ENCODE assay signal across 1 cellular context in genomic region chr17:64320613-64321553, GRCh38.
TF ChIP-seq lines count a peak whose summit lies in the region.

No MANE protein-coding gene starts in this region.

TF ChIP-seq in GM12878, 131 proteins besides CTCF, POLR2A, EP300 and RAD21 (continued from another document):
- TF ChIP-seq, protein P1, sequence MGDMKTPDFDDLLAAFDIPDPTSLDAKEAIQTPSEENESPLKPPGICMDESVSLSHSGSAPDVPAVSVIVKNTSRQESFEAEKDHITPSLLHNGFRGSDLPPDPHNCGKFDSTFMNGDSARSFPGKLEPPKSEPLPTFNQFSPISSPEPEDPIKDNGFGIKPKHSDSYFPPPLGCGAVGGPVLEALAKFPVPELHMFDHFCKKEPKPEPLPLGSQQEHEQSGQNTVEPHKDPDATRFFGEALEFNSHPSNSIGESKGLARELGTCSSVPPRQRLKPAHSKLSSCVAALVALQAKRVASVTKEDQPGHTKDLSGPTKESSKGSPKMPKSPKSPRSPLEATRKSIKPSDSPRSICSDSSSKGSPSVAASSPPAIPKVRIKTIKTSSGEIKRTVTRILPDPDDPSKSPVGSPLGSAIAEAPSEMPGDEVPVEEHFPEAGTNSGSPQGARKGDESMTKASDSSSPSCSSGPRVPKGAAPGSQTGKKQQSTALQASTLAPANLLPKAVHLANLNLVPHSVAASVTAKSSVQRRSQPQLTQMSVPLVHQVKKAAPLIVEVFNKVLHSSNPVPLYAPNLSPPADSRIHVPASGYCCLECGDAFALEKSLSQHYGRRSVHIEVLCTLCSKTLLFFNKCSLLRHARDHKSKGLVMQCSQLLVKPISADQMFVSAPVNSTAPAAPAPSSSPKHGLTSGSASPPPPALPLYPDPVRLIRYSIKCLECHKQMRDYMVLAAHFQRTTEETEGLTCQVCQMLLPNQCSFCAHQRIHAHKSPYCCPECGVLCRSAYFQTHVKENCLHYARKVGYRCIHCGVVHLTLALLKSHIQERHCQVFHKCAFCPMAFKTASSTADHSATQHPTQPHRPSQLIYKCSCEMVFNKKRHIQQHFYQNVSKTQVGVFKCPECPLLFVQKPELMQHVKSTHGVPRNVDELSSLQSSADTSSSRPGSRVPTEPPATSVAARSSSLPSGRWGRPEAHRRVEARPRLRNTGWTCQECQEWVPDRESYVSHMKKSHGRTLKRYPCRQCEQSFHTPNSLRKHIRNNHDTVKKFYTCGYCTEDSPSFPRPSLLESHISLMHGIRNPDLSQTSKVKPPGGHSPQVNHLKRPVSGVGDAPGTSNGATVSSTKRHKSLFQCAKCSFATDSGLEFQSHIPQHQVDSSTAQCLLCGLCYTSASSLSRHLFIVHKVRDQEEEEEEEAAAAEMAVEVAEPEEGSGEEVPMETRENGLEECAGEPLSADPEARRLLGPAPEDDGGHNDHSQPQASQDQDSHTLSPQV (IDR thresholded peaks at IDR 0.05) = no peak
- TF ChIP-seq MYC (IDR thresholded peaks at IDR 0.05; ENCODE audit: insufficient read depth, insufficient read length, insufficient replicate concordance, low read length, severe bottlenecking) = no peak
- peak in 1 of 2 experiments; percentile 83; a peak in 1 of 4 replicates for TF ChIP-seq ETV6 (conservative IDR thresholded peaks at IDR 0.05 in 1 of 2, IDR thresholded peaks at IDR 0.05 in 1 of 2; ENCODE audit: borderline replicate concordance in 1 of 2, low read depth in 1 of 2)
- no peak for TF ChIP-seq CREM (IDR thresholded peaks at IDR 0.05; ENCODE audit: low read depth)
- TF ChIP-seq JUNB (IDR thresholded peaks at IDR 0.05) = no peak
- TF ChIP-seq, protein P2, sequence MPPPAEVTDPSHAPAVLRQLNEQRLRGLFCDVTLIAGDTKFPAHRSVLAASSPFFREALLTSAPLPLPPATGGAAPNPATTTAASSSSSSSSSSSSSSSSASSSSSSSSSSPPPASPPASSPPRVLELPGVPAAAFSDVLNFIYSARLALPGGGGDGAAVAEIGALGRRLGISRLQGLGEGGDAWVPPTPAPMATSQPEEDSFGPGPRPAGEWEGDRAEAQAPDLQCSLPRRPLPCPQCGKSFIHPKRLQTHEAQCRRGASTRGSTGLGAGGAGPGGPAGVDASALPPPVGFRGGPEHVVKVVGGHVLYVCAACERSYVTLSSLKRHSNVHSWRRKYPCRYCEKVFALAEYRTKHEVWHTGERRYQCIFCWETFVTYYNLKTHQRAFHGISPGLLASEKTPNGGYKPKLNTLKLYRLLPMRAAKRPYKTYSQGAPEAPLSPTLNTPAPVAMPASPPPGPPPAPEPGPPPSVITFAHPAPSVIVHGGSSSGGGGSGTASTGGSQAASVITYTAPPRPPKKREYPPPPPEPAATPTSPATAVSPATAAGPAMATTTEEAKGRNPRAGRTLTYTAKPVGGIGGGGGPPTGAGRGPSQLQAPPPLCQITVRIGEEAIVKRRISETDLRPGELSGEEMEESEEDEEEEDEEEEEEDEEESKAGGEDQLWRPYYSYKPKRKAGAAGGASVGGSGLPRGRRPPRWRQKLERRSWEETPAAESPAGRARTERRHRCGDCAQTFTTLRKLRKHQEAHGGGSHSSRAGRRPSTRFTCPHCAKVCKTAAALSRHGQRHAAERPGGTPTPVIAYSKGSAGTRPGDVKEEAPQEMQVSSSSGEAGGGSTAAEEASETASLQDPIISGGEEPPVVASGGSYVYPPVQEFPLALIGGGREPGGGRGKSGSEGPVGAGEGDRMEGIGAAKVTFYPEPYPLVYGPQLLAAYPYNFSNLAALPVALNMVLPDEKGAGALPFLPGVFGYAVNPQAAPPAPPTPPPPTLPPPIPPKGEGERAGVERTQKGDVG (CRISPR knock-in tag; IDR thresholded peaks at IDR 0.05) = no peak
- no peak; the same call in 1 of the 2 replicates for TF ChIP-seq ZBTB33 (IDR thresholded peaks at IDR 0.05)
- no peak for TF ChIP-seq ZBTB11 (CRISPR knock-in tag; IDR thresholded peaks at IDR 0.05)
- TF ChIP-seq, protein P3, sequence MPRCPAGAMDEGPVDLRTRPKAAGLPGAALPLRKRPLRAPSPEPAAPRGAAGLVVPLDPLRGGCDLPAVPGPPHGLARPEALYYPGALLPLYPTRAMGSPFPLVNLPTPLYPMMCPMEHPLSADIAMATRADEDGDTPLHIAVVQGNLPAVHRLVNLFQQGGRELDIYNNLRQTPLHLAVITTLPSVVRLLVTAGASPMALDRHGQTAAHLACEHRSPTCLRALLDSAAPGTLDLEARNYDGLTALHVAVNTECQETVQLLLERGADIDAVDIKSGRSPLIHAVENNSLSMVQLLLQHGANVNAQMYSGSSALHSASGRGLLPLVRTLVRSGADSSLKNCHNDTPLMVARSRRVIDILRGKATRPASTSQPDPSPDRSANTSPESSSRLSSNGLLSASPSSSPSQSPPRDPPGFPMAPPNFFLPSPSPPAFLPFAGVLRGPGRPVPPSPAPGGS (IDR thresholded peaks at IDR 0.05; ENCODE audit: borderline replicate concordance, insufficient read depth, low read depth, low read length, poor library complexity, severe bottlenecking) = no peak
- no peak for TF ChIP-seq ZNF622 (IDR thresholded peaks at IDR 0.05)
- TF ChIP-seq IRF3 (IDR thresholded peaks at IDR 0.05) = no peak
- TF ChIP-seq, protein P4, sequence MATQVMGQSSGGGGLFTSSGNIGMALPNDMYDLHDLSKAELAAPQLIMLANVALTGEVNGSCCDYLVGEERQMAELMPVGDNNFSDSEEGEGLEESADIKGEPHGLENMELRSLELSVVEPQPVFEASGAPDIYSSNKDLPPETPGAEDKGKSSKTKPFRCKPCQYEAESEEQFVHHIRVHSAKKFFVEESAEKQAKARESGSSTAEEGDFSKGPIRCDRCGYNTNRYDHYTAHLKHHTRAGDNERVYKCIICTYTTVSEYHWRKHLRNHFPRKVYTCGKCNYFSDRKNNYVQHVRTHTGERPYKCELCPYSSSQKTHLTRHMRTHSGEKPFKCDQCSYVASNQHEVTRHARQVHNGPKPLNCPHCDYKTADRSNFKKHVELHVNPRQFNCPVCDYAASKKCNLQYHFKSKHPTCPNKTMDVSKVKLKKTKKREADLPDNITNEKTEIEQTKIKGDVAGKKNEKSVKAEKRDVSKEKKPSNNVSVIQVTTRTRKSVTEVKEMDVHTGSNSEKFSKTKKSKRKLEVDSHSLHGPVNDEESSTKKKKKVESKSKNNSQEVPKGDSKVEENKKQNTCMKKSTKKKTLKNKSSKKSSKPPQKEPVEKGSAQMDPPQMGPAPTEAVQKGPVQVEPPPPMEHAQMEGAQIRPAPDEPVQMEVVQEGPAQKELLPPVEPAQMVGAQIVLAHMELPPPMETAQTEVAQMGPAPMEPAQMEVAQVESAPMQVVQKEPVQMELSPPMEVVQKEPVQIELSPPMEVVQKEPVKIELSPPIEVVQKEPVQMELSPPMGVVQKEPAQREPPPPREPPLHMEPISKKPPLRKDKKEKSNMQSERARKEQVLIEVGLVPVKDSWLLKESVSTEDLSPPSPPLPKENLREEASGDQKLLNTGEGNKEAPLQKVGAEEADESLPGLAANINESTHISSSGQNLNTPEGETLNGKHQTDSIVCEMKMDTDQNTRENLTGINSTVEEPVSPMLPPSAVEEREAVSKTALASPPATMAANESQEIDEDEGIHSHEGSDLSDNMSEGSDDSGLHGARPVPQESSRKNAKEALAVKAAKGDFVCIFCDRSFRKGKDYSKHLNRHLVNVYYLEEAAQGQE (IDR thresholded peaks at IDR 0.05; ENCODE audit: low read depth, low read length) = no peak
- TF ChIP-seq, protein P5, sequence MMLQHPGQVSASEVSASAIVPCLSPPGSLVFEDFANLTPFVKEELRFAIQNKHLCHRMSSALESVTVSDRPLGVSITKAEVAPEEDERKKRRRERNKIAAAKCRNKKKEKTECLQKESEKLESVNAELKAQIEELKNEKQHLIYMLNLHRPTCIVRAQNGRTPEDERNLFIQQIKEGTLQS (IDR thresholded peaks at IDR 0.05; ENCODE audit: borderline replicate concordance, extremely low read depth, low read depth, low read length) = no peak
- TF ChIP-seq YY1 (IDR thresholded peaks at IDR 0.05; ENCODE audit: low read depth, low read length) = peak; percentile 72
- TF ChIP-seq SIN3A (IDR thresholded peaks at IDR 0.05; ENCODE audit: low read depth, low read length) = no peak
- TF ChIP-seq CHD1 (IDR thresholded peaks at IDR 0.05; ENCODE audit: low read depth, low read length) = no peak
- peak; percentile 48; the same call in 1 of the 2 replicates for TF ChIP-seq RUNX3 (IDR thresholded peaks at IDR 0.05; ENCODE audit: low read length)
- TF ChIP-seq SUZ12 (IDR thresholded peaks at IDR 0.05; ENCODE audit: unreplicated experiment) = no peak
- TF ChIP-seq ASH2L (IDR thresholded peaks at IDR 0.05; ENCODE audit: borderline replicate concordance, low read depth) = no peak
- no peak for TF ChIP-seq SMARCA5 (IDR thresholded peaks at IDR 0.05)
- no peak for TF ChIP-seq TCF12 (IDR thresholded peaks at IDR 0.05; ENCODE audit: low read depth, low read length)
- TF ChIP-seq POLR2AphosphoS5 (IDR thresholded peaks at IDR 0.05; ENCODE audit: low read length) = no peak
- TF ChIP-seq USF2 (IDR thresholded peaks at IDR 0.05; ENCODE audit: borderline replicate concordance, low read depth, low read length) = no peak
- no peak for TF ChIP-seq ESRRA (IDR thresholded peaks at IDR 0.05; ENCODE audit: low read length)
- TF ChIP-seq BACH1 (IDR thresholded peaks at IDR 0.05; ENCODE audit: borderline replicate concordance) = no peak
- TF ChIP-seq SMC3 (IDR thresholded peaks at IDR 0.05; ENCODE audit: borderline replicate concordance, low read length) = peak; percentile 89
